Comparison of ENCODE assay signal across 22 cellular contexts in the genomic region with DNA sequence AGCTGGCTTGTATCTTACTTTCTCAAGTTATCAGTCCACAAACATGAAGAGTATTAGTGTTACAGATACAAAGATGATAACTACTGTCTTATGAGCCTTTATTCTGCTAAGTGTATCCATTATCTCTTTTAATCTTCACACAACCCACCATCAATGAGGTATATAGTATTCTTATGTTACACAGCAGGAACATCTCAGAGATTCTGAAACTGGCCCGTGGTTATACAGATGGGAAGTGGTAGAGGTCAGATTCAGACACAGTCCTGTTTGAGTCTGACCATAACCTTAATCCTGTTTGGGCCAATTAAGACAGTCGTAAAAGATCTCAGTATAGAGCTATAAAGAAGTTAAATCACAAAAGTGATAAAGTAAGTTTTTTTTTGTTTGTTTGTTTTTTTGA. TPM values are rescaled to one million over a fixed set of nuclear protein-coding genes. Genes with fewer than 3 reads are reported as not detected.
"Had no signal": no experiment of that assay in that cellular context is flagged by ENCODE, and none has a peak within 500 bp of the region (broad histone marks: within the 10 kb centered on the region; RNA-seq: fewer than 3 reads in every experiment).

No MANE protein-coding gene starts in this region.

- H3K27me3 Mint-ChIP-seq: activated CD4-positive, alpha-beta T cell treated with anti-CD3 and anti-CD28 coated beads, Interleukin-2, amount 10 ng/mL, durations not matched to agents 7 days and 5 days; activated naive CD8-positive, alpha-beta T cell treated with anti-CD3 and anti-CD28 coated beads for 36 hours; brain; naive thymus-derived CD4-positive, alpha-beta T cell; T-cell; type B pancreatic cell had no signal

- H3K9me3 ChIP-seq: psoas muscle, stomach had no signal

- H3K27ac ChIP-seq: dorsolateral prefrontal cortex, epithelial cell of prostate, foreskin keratinocyte, hepatocyte, neural progenitor cell, psoas muscle, stomach had no signal

- H3K4me2 ChIP-seq: hepatocyte, neural progenitor cell had no signal

- H3K4me1 ChIP-seq: foreskin keratinocyte, neural progenitor cell, psoas muscle had no signal

- H3K9ac ChIP-seq: neural progenitor cell had no signal

- H3K4me3 Mint-ChIP-seq: activated CD4-positive, alpha-beta T cell treated with anti-CD3 and anti-CD28 coated beads, Interleukin-2, amount 10 ng/mL, durations not matched to agents 7 days and 5 days; activated naive CD8-positive, alpha-beta T cell treated with anti-CD3 and anti-CD28 coated beads for 36 hours; brain; endodermal cell; naive thymus-derived CD4-positive, alpha-beta T cell; neural progenitor cell; T-cell; type B pancreatic cell had no signal

- H3K4me3 ChIP-seq: dorsolateral prefrontal cortex, hepatocyte, neural progenitor cell, psoas muscle, stomach had no signal

- H2AFZ ChIP-seq: hepatocyte, neural progenitor cell had no signal

- H3K36me3 ChIP-seq: neural progenitor cell had no signal

- DNase-seq: activated CD4-positive, alpha-beta T cell treated with anti-CD3 and anti-CD28 coated beads, Interleukin-2, amount 10 ng/mL, durations not matched to agents 7 days and 5 days; activated effector memory CD4-positive, alpha-beta T cell treated with anti-CD3 and anti-CD28 coated beads, Interleukin-2, amount 50 U/mL, for 16 hours; activated naive CD8-positive, alpha-beta T cell treated with anti-CD3 and anti-CD28 coated beads for 36 hours; activated T-cell treated with anti-CD3 and anti-CD28 coated beads, Interleukin-2, amount 50 U/mL, for 1 hour; anterior cingulate cortex; caudate nucleus; dorsolateral prefrontal cortex; endodermal cell; foreskin keratinocyte; mesenchymal stem cell; naive thymus-derived CD4-positive, alpha-beta T cell; psoas muscle; right cardiac atrium; stimulated activated CD4-positive, alpha-beta T cell treated with anti-CD3 and anti-CD28 coated beads, Interleukin-2, amount 100 ng/mL, for 24 hours; stomach; T-cell; T1000 had no signal

- H3K27me3 ChIP-seq: dorsolateral prefrontal cortex, hepatocyte, neural progenitor cell had no signal

- H3K27ac Mint-ChIP-seq: activated CD4-positive, alpha-beta T cell treated with anti-CD3 and anti-CD28 coated beads, Interleukin-2, amount 10 ng/mL, durations not matched to agents 7 days and 5 days; activated naive CD8-positive, alpha-beta T cell treated with anti-CD3 and anti-CD28 coated beads for 36 hours; brain; endodermal cell; neural progenitor cell; type B pancreatic cell had no signal

- H3K4me1 Mint-ChIP-seq: brain, endodermal cell, neural progenitor cell had no signal

- H3K9me3 Mint-ChIP-seq: activated CD4-positive, alpha-beta T cell treated with anti-CD3 and anti-CD28 coated beads, Interleukin-2, amount 10 ng/mL, durations not matched to agents 7 days and 5 days; activated naive CD8-positive, alpha-beta T cell treated with anti-CD3 and anti-CD28 coated beads for 36 hours; brain; endodermal cell; naive thymus-derived CD4-positive, alpha-beta T cell; neural progenitor cell; T-cell; type B pancreatic cell had no signal

RNA-seq across cellular contexts. Expression of gene TMEM269, which starts 5.1 kb away (rescaled TPM):
- total RNA-seq: foreskin keratinocyte had no signal
